ENCODE assay signal across 29 cellular contexts in the genomic region with DNA sequence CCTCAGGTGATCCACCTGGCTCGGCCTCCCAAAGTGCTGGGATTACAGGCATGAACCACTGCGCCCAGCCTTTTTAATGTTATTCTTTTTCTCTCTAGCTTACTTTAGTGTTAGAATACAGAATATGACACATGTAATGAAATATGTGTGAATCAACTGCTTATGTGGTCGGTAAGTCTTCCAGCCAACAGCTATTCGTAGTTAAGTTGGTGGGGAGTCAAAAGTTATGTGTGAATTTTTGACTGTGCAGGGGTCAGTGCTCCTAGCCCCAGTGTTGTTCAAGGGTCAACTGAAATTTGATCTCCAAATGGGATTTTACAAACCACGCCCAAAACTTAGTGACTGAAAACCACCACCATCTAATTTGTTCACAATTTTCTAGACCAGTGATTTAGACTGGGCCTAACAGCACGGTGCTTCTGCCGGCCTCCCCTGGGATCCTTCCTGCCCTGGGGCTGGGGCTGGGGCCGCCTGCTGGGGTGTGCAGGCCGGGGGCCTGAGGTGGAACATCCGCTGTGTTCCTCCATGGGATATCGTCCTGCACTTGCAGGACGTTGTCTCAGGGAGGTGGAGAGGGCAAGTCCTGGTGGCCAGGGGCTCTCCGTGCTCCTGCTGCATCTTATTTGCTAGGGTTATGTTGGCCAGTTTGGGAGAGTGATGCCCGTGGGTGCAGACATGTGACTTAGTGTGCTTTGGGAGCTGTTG. TPM values are rescaled to one million over a fixed set of nuclear protein-coding genes. Genes with fewer than 3 reads are reported as not detected.
DNase-seq lines count a peak whose midpoint lies in the region; ATAC-seq and TF ChIP-seq lines count a peak whose summit lies in the region.
"Had no signal": no experiment of that assay in that cellular context is flagged by ENCODE, and none has a peak within 500 bp of the region (broad histone marks: within the 10 kb centered on the region; RNA-seq: fewer than 3 reads in every experiment).

No MANE protein-coding gene starts in this region.

- in situ Hi-C loops in astrocyte of the spinal cord (cut with HindIII; ENCODE audit: low sequenced_read_pairs), result no loop called here

- DNase-seq in Daoy (ENCODE audit: low read depth) (peak; percentile 69), M059J (ENCODE audit: low read depth) (peak; percentile 75), astrocyte of the spinal cord (ENCODE audit: low read depth, low spot score) (peak; percentile 50), kidney glomerular epithelial cell (lab: John Stamatoyannopoulos, UW) (peak; percentile 52), NCI-H1930 (lab: John Stamatoyannopoulos, UW) (no peak), NOMO-1 treated with dmso at 0.1 percent for 144 hours (lab: John Stamatoyannopoulos, UW; ENCODE audit: unreplicated experiment) (no peak), NCI-H748 (lab: John Stamatoyannopoulos, UW; ENCODE audit: unreplicated experiment) (no peak)
- DNase-seq: activated CD4-positive, alpha-beta T cell treated with anti-CD3 and anti-CD28 coated beads for 1 hour; activated CD8-positive, alpha-beta memory T cell treated with anti-CD3 and anti-CD28 coated beads, Interleukin-2, amount 50 U/mL, for 48 hours; activated CD8-positive, alpha-beta T cell treated with anti-CD3 and anti-CD28 coated beads for 36 hours; activated naive CD4-positive, alpha-beta T cell treated with Interleukin-2 at 50 U/mL for 16 hours; CD4-positive, alpha-beta T cell; DND-41; effector CD4-positive, alpha-beta T cell; glutamatergic neuron; midbrain; naive thymus-derived CD8-positive, alpha-beta T cell; NCI-H1092 treated with DMSO at 0.1 percent for 48 hours; NCI-H187; NCI-H524 treated with DMSO at 0.1 percent for 48 hours; psoas muscle; SHP77; stimulated activated CD4-positive, alpha-beta T cell treated with anti-CD3 and anti-CD28 coated beads, Interleukin-15, amount 100 ng/mL, for 24 hours; stimulated activated CD4-positive, alpha-beta T cell treated with anti-CD3 and anti-CD28 coated beads, Interleukin-4, amount 100 ng/mL, for 4 hours; T-helper 17 cell; transverse colon had no signal

- ATAC-seq in GM18868 (IDR thresholded peaks at IDR 0.05; ENCODE audit: unreplicated experiment), result no peak
- ATAC-seq: A549; activated CD8-positive, alpha-beta T cell treated with anti-CD3 and anti-CD28 coated beads for 36 hours; naive thymus-derived CD8-positive, alpha-beta T cell; psoas muscle; T-helper 17 cell had no signal

- TF ChIP-seq CTCF in astrocyte of the spinal cord (IDR thresholded peaks at IDR 0.05; ENCODE audit: low read depth, low read length), result no peak

- H3K4me3 ChIP-seq in astrocyte of the spinal cord (ENCODE audit: low read depth, low read length), result no peak overlapping the region
- H3K4me3 ChIP-seq: A549, HAP-1, psoas muscle, transverse colon had no signal

RNA-seq across cellular contexts. Expression of a gene that starts 24.5 kb away (rescaled TPM):
- total RNA-seq in Daoy (2014; rRNA removed; shearing (Covaris generic)), result 66.3 and 78.2 TPM in 2 replicates
- 0.10 and 0.20 TPM in 2 replicates for total RNA-seq in M059J (2014; rRNA removed; shearing (Covaris generic))

Comparison
In these comparisons a context has a peak if more than half of its experiments do, and no peak if none do; other contexts are left out.
1. DNase-seq: peak in Daoy (single experiment), M059J (single experiment), astrocyte of the spinal cord (single experiment) and kidney glomerular epithelial cell (single experiment); none in NCI-H1930 (0 of 2), NOMO-1 treated with dmso at 0.1 percent for 144 hours (single experiment) and NCI-H748 (single experiment).
2. RNA of a gene that starts 24.5 kb away (total RNA-seq): 66.3 to 78.2 TPM in Daoy; 0.10 to 0.20 TPM in M059J; every median in the first group is over 10 times any median in the second.